In genomic region chr5:91340532-91340931, GRCh38 we compare ENCODE assay signal across 20 cellular contexts.
"Had no signal": no experiment of that assay in that cellular context is flagged by ENCODE, and none has a peak within 500 bp of the region (broad histone marks: within the 10 kb centered on the region; RNA-seq: fewer than 3 reads in every experiment).

No MANE protein-coding gene starts in this region.

- DNase-seq: Karpas-422, KG1, MG63, NCI-H1092, NCI-H1436, NCI-H187, NCI-H2029, NCI-H2081 treated with DMSO at 0.1 percent for 48 hours, NCI-H2171, NCI-H446, NCI-H510A, NCI-H524 treated with DMSO at 0.1 percent for 48 hours, NCI-H69, NCI-H774, Right ventricle myocardium superior, RPMI8226, SIG-M5, SK-N-SH, SW 1271 had no signal

- H3K4me3 ChIP-seq: MG63 had no signal

- FAIRE-seq: RCC 7860 had no signal

- H3K9ac ChIP-seq: SK-N-SH had no signal

- H3K4me2 ChIP-seq: SK-N-SH had no signal

- H3K9me3 ChIP-seq: MG63, SK-N-SH had no signal

- H3K27me3 ChIP-seq: MG63 had no signal

- H3K36me3 ChIP-seq: MG63 had no signal
